ENCODE assay signal across 12 cellular contexts in the genomic region with DNA sequence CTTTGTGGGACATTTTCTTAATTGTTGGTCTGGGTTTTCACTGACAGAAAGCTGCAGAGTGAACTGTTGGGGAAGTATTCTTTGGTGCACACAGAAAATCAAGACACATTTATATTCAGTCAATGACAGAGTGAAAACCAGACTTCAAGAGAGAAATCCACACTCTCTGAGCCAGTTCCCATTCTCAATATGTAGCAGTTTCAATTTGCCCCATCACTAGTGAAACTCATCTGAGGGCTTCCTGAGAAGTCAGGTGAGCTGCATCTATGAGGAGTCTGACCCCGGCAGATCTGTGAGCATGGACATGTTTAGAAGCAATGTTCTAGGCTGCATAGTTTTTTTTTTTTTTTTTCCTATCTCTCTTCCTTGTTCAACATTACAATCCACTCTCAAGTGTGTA.
DNase-seq lines count a peak whose midpoint lies in the region; ATAC-seq, FAIRE-seq and TF ChIP-seq lines count a peak whose summit lies in the region.
"Had no signal": no experiment of that assay in that cellular context is flagged by ENCODE, and none has a peak within 500 bp of the region (broad histone marks: within the 10 kb centered on the region; RNA-seq: fewer than 3 reads in every experiment).

No MANE protein-coding gene starts in this region.

- peak; percentile 68 for FAIRE-seq in GM12878 (lab: Jason Lieb, UNC)
- FAIRE-seq: endometrium had no signal

- no peak overlapping the region for H3K27ac ChIP-seq in GM12878 (ENCODE audit: control insufficient read depth, insufficient read depth)
- H3K27ac ChIP-seq: neutrophil had no signal

- TF ChIP-seq EP300 in GM12878 (IDR thresholded peaks at IDR 0.05; ENCODE audit: borderline replicate concordance in 1 of 2, control insufficient read depth in 1 of 2, low read depth in 2 of 2, low read length in 2 of 2), result no peak

- no peak overlapping the region for H3K4me3 Mint-ChIP-seq in activated naive CD4-positive, alpha-beta T cell treated with anti-CD3 and anti-CD28 coated beads, Interleukin-2, amount 10 ng/mL, durations not matched to agents 7 days and 5 days

- POLR2A ChIA-PET in GM12878 (lab: Charles Lee), result no interaction called here

- no peak for TF ChIP-seq POLR2A in GM12878 (IDR thresholded peaks at IDR 0.05; ENCODE audit: low read depth, low read length)

- peak overlapping the region; percentile 61 for H3K4me2 ChIP-seq in GM12878 (ENCODE audit: control insufficient read depth, insufficient read depth)

- H3K27ac Mint-ChIP-seq in activated naive CD4-positive, alpha-beta T cell treated with anti-CD3 and anti-CD28 coated beads, Interleukin-2, amount 10 ng/mL, durations not matched to agents 7 days and 5 days, result peak overlapping the region; percentile 79

- ATAC-seq in GM21528 (IDR thresholded peaks at IDR 0.05; ENCODE audit: low FRiP score, unreplicated experiment), result peak; percentile 93
- peak; percentile 80 for ATAC-seq in HG03135 (IDR thresholded peaks at IDR 0.05; ENCODE audit: unreplicated experiment)
- peak; percentile 93 for ATAC-seq in GM12878

- TF ChIP-seq CTCF in GM12878 (IDR thresholded peaks at IDR 0.05 in 2 of 3, conservative IDR thresholded peaks at IDR 0.05 in 1 of 3; ENCODE audit: control insufficient read depth in 2 of 3, extremely low read depth in 1 of 3, insufficient read depth in 1 of 3, low read depth in 3 of 3, low read length in 3 of 3), result no peak

- H3K4me3 ChIP-seq in GM12878, result no peak overlapping the region

- intact Hi-C loops in GM12878 (cut with micrococcal nuclease; ENCODE audit: unreplicated experiment), result no loop called here

- peaks cover 74% of the 10 kb centered on the region for H3K4me1 Mint-ChIP-seq in activated naive CD4-positive, alpha-beta T cell treated with anti-CD3 and anti-CD28 coated beads, Interleukin-2, amount 10 ng/mL, durations not matched to agents 7 days and 5 days

- peaks cover 16% of the 10 kb centered on the region for H3K4me1 ChIP-seq in GM12878 (ENCODE audit: control insufficient read depth, insufficient read depth, low read length)
- H3K4me1 ChIP-seq: BE2C had no signal

- peaks cover 12% of the 10 kb centered on the region for H3K9me3 Mint-ChIP-seq in activated naive CD4-positive, alpha-beta T cell treated with anti-CD3 and anti-CD28 coated beads, Interleukin-2, amount 10 ng/mL, durations not matched to agents 7 days and 5 days

- no peak for DNase-seq in activated naive CD4-positive, alpha-beta T cell treated with anti-CD3 and anti-CD28 coated beads, Interleukin-2, amount 10 ng/mL, durations not matched to agents 7 days and 5 days
- no peak for DNase-seq in activated naive CD4-positive, alpha-beta T cell treated with Interleukin-2 at 50 U/mL for 16 hours
- DNase-seq in GM12878 (ENCODE audit: low read depth, low spot score), result peak; percentile 60
- no peak for DNase-seq in AG08395 (ENCODE audit: low spot score)
- no peak for DNase-seq in NCI-H2081 treated with DMSO at 0.1 percent for 48 hours (lab: John Stamatoyannopoulos, UW)
- DNase-seq in globus pallidus (ENCODE audit: low spot score), result no peak
- DNase-seq: BE2C, NCI-H774 had no signal

- in situ Hi-C loops in GM12878 (cut with MboI), result no loop called here

- no peaks in the 10 kb centered on the region for H3K36me3 ChIP-seq in GM12878 (ENCODE audit: control insufficient read depth in 2 of 2, insufficient read depth in 2 of 2, low read length in 1 of 2)
- H3K36me3 ChIP-seq: BE2C, neutrophil had no signal

- CTCF ChIA-PET in activated naive CD4-positive, alpha-beta T cell treated with anti-CD3 and anti-CD28 coated beads, Interleukin-2, amount 10 ng/mL, durations not matched to agents 7 days and 5 days (lab: Charles Lee), result interaction anchor here (1.7 kb wide), 1 partner anchor 168 kb away, joined by 3 read pairs; no protein-coding TSS in a partner anchor
- CTCF ChIA-PET in GM12878 (lab: Yijun Ruan, JAX), result interaction anchor here (1.0 kb wide), 1 partner anchor 16 kb away, joined by 3 read pairs; no protein-coding TSS in a partner anchor

- RAD21 ChIA-PET in GM12878 (lab: Charles Lee; ENCODE audit: unreplicated experiment), result interaction anchor here (0.7 to 1.7 kb wide), 3 partner anchors 24 to 167 kb away, joined by 4 to 8 read pairs (median 4); no protein-coding TSS in a partner anchor

- no peaks in the 10 kb centered on the region for H3K79me2 ChIP-seq in GM12878 (ENCODE audit: control insufficient read depth, insufficient read depth, low read length)

- H3K9me3 ChIP-seq in GM12878 (replicated peaks; ENCODE audit: control insufficient read depth, insufficient read depth, low read length), result no peaks in the 10 kb centered on the region
- H3K9me3 ChIP-seq: BE2C, neutrophil had no signal

- H4K20me1 ChIP-seq in GM12878 (ENCODE audit: control insufficient read depth, insufficient read depth), result no peaks in the 10 kb centered on the region

- no peaks in the 10 kb centered on the region for H3K27me3 Mint-ChIP-seq in activated naive CD4-positive, alpha-beta T cell treated with anti-CD3 and anti-CD28 coated beads, Interleukin-2, amount 10 ng/mL, durations not matched to agents 7 days and 5 days

- no peak overlapping the region; the same call in 1 of the 2 replicates for H2AFZ ChIP-seq in GM12878 (ENCODE audit: control insufficient read depth, low read depth, low read length)

- H3K27me3 ChIP-seq in GM12878 (replicated peaks in 1 of 2; ENCODE audit: control insufficient read depth in 2 of 2, insufficient read depth in 2 of 2, low read length in 1 of 2), result no peaks in the 10 kb centered on the region
- H3K27me3 ChIP-seq: BE2C, neutrophil had no signal

- no peak overlapping the region for H3K9ac ChIP-seq in GM12878 (ENCODE audit: control insufficient read depth, insufficient read depth, low read length)

- TF ChIP-seq RAD21 in GM12878 (IDR thresholded peaks at IDR 0.05; ENCODE audit: insufficient read depth, low read depth, low read length), result no peak

- 0% methylated on average over 1 of the region's 1 CpG for WGBS in GM12878 (ENCODE audit: insufficient coverage, insufficient replicate concordance, low lambda C conversion rate, missing lambda C conversion rate)

- SMC1A ChIA-PET in GM12878 (lab: Charles Lee; ENCODE audit: uncharacterized antibody, unreplicated experiment), result interaction anchor here (0.6 to 1.9 kb wide), 7 partner anchors 8 to 266 kb away, joined by 3 to 7 read pairs (median 3); no protein-coding TSS in a partner anchor

- no TSS peak for BruUV-seq in GM12878 (replicated peaks; lab: Mats Ljungman, UMichigan)

- H3K36me3 Mint-ChIP-seq in activated naive CD4-positive, alpha-beta T cell treated with anti-CD3 and anti-CD28 coated beads, Interleukin-2, amount 10 ng/mL, durations not matched to agents 7 days and 5 days, result peaks cover 22% of the 10 kb centered on the region

TF ChIP-seq in GM12878, 131 proteins besides CTCF, POLR2A, EP300 and RAD21 (continues in another document):
- TF ChIP-seq BCL11A (IDR thresholded peaks at IDR 0.05; ENCODE audit: low read depth, low read length), result 0 out of 2 replicates have a peak, but pooled peaks have one; percentile 17
- no peak for TF ChIP-seq SRF (IDR thresholded peaks at IDR 0.05; ENCODE audit: low read depth in 2 of 2, low read length in 2 of 2)
- TF ChIP-seq LARP7 (IDR thresholded peaks at IDR 0.05), result no peak
- peak; percentile 36; the same call in 1 of the 2 replicates for TF ChIP-seq CREM (IDR thresholded peaks at IDR 0.05; ENCODE audit: low read depth)
- no peak for TF ChIP-seq SIX5 (IDR thresholded peaks at IDR 0.05; ENCODE audit: low read depth, low read length, severe bottlenecking)
- TF ChIP-seq IRF4 (IDR thresholded peaks at IDR 0.05; ENCODE audit: low read depth, low read length), result peak; percentile 52; the same call in 1 of the 2 replicates
- 0 out of 2 replicates have a peak, but pooled peaks have one; percentile 18 for TF ChIP-seq MTA2 (IDR thresholded peaks at IDR 0.05; ENCODE audit: low read depth)
- TF ChIP-seq IKZF2 (IDR thresholded peaks at IDR 0.05), result peak in 1 of 2 experiments; percentile 39; a peak in 1 of 4 replicates
- TF ChIP-seq, protein P1, sequence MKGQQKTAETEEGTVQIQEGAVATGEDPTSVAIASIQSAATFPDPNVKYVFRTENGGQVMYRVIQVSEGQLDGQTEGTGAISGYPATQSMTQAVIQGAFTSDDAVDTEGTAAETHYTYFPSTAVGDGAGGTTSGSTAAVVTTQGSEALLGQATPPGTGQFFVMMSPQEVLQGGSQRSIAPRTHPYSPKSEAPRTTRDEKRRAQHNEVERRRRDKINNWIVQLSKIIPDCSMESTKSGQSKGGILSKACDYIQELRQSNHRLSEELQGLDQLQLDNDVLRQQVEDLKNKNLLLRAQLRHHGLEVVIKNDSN (IDR thresholded peaks at IDR 0.05; ENCODE audit: borderline replicate concordance, extremely low read length, insufficient read depth, low read depth, low read length), result no peak
- TF ChIP-seq, protein P2, sequence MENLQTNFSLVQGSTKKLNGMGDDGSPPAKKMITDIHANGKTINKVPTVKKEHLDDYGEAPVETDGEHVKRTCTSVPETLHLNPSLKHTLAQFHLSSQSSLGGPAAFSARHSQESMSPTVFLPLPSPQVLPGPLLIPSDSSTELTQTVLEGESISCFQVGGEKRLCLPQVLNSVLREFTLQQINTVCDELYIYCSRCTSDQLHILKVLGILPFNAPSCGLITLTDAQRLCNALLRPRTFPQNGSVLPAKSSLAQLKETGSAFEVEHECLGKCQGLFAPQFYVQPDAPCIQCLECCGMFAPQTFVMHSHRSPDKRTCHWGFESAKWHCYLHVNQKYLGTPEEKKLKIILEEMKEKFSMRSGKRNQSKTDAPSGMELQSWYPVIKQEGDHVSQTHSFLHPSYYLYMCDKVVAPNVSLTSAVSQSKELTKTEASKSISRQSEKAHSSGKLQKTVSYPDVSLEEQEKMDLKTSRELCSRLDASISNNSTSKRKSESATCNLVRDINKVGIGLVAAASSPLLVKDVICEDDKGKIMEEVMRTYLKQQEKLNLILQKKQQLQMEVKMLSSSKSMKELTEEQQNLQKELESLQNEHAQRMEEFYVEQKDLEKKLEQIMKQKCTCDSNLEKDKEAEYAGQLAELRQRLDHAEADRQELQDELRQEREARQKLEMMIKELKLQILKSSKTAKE (IDR thresholded peaks at IDR 0.05; ENCODE audit: low read depth, poor library complexity, severe bottlenecking), result peak; percentile 48
- no peak for TF ChIP-seq MYB (IDR thresholded peaks at IDR 0.05; ENCODE audit: borderline replicate concordance, low read depth, low read length)
- no peak for TF ChIP-seq PAX8 (IDR thresholded peaks at IDR 0.05)
- peak; percentile 36; the same call in 1 of the 2 replicates for TF ChIP-seq EED (IDR thresholded peaks at IDR 0.05; ENCODE audit: low read depth)
- TF ChIP-seq ZNF274 (IDR thresholded peaks at IDR 0.05; ENCODE audit: insufficient read depth, insufficient read length), result no peak
- TF ChIP-seq TCF7 (IDR thresholded peaks at IDR 0.05; ENCODE audit: borderline replicate concordance), result no peak
- TF ChIP-seq EZH2 (IDR thresholded peaks at IDR 0.05; ENCODE audit: borderline replicate concordance, control insufficient read depth, low read depth, low read length), result no peak
- 0 out of 4 replicates have a peak, but pooled peaks of 1 of the 2 experiments have one; percentile 41 for TF ChIP-seq ETV6 (conservative IDR thresholded peaks at IDR 0.05 in 1 of 2, IDR thresholded peaks at IDR 0.05 in 1 of 2; ENCODE audit: borderline replicate concordance in 1 of 2, low read depth in 1 of 2)
